Comparison of ENCODE assay signal across 8 cellular contexts in the genomic region with DNA sequence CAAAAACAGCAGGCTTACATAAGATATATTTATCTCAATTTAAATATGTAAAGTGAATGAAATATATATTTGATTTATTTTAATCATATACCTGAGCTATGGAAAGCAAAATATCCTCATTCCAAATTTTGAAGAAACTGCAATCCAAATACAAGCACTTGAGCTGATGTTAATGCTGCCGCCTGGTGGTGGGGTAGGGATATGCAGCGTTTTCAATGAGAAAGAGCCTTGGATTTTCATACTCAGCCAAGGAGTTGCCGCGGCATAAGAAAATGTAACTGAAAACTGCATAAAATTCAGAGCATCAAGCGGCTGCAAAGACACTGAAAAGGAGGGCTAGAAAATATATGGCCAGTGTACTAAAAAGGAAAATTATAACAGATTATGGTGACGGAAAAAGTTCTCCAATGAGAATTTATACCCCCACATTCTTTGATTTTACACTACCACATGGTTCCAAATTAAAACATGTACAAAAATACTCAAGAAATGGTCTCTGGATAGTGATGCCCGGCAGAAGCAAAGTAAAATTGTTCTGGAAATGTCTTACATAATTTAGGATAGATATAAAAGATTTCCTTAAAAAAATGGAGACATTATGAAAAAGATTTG.
A peak's percentile ranks its signal among the peaks of the same experiment; 100 is the strongest.
DNase-seq lines count a peak whose midpoint lies in the region; ATAC-seq and TF ChIP-seq lines count a peak whose summit lies in the region.

No MANE protein-coding gene starts in this region.

- CTCF ChIA-PET in PC-3 (lab: Charles Lee), result interaction anchor here (0.6 kb wide), 2 partner anchors 26 to 62 kb away, joined by 3 read pairs; no protein-coding TSS in a partner anchor

- no peaks in the 10 kb centered on the region for H4K20me1 ChIP-seq in PC-3 (ENCODE audit: low read length)

- no peaks in the 10 kb centered on the region for H3K36me3 ChIP-seq in cardiac muscle cell
- no peaks in the 10 kb centered on the region; the same call in 1 of the 2 replicates for H3K36me3 ChIP-seq in PC-3 (ENCODE audit: low read depth, low read length)

- H3K27ac ChIP-seq in cardiac muscle cell, result no peak overlapping the region
- H3K27ac ChIP-seq in PC-3 (ENCODE audit: low read length), result no peak overlapping the region

- POLR2A ChIA-PET in PC-3 (lab: Charles Lee; ENCODE audit: unreplicated experiment), result no interaction called here

- no peaks in the 10 kb centered on the region for H3K9me2 ChIP-seq in PC-3 (replicated peaks; ENCODE audit: low read length)

- H3K4me2 ChIP-seq in PC-3 (ENCODE audit: low read length), result 0 out of 2 replicates have a peak overlapping the region, but pooled peaks have one; percentile 8

- H3F3A ChIP-seq in PC-3 (ENCODE audit: low read length, unreplicated experiment), result no peaks in the 10 kb centered on the region

- no peaks in the 10 kb centered on the region for H3K79me2 ChIP-seq in PC-3 (ENCODE audit: low read length)

- ATAC-seq in HG02970 (IDR thresholded peaks at IDR 0.05; ENCODE audit: low FRiP score, unreplicated experiment) (peak; percentile 80), PC-3 (no peak), GM21529 (IDR thresholded peaks at IDR 0.05; ENCODE audit: unreplicated experiment) (no peak)

- intact Hi-C loops in cardiac septum (cut with DNase I), result loop anchor here (5.0 kb wide), 1 partner anchor 651 kb away; no protein-coding TSS in a partner anchor
- intact Hi-C loops in PC-3 (cut with micrococcal nuclease), result loop anchor here (5.0 to 10.0 kb wide), 4 partner anchors 192 to 651 kb away; no protein-coding TSS in a partner anchor

- H3K9ac ChIP-seq in PC-3 (ENCODE audit: low read length), result no peak overlapping the region

- H3K4me1 ChIP-seq in cardiac muscle cell (ENCODE audit: low read depth), result no peaks in the 10 kb centered on the region
- no peaks in the 10 kb centered on the region for H3K4me1 ChIP-seq in PC-3 (ENCODE audit: insufficient read depth, low read length)

- peaks cover 9% of the 10 kb centered on the region for H3K27me3 ChIP-seq in cardiac muscle cell
- H3K27me3 ChIP-seq in PC-3 (ENCODE audit: low read length), result 0 out of 2 replicates have a peak, but pooled peaks cover 4% of the 10 kb centered on the region

- H3K4me3 ChIP-seq in cardiac muscle cell, result no peak overlapping the region
- H3K4me3 ChIP-seq in PC-3 (ENCODE audit: low read length), result no peak overlapping the region

- DNase-seq in cardiac muscle cell (ENCODE audit: low read depth in 1 of 2, low spot score in 1 of 2) (peak; percentile 66 to 67), cardiac septum (ENCODE audit: low spot score) (no peak), PC-3 (peak; percentile 68), amniotic epithelial cell (ENCODE audit: low read depth) (peak; percentile 61), inferior parietal cortex (ENCODE audit: extremely low spot score) (peak; percentile 49)
- peak; percentile 1 to 19 for DNase-seq in stimulated activated CD4-positive, alpha-beta T cell treated with anti-CD3 and anti-CD28 coated beads, Interleukin-4, amount 100 ng/mL, for 4 hours

- H2AFZ ChIP-seq in PC-3 (ENCODE audit: low read length), result no peak overlapping the region

- H3K9me3 ChIP-seq in cardiac muscle cell (ENCODE audit: low read depth) (no peaks in the 10 kb centered on the region), PC-3 (ENCODE audit: low read length) (no peaks in the 10 kb centered on the region)

- TF ChIP-seq CTCF in cardiac muscle cell (IDR thresholded peaks at IDR 0.05; ENCODE audit: low read depth, low read length) (peak; percentile 92), PC-3 (conservative IDR thresholded peaks at IDR 0.05; ENCODE audit: low read depth, low read length) (peak; percentile 71)

- no TSS peak for BruUV-seq in PC-3 (replicated peaks; lab: Mats Ljungman, UMichigan)
